19 cellular contexts compared by ENCODE assay signal in genomic region chr6:105357147-105357546, GRCh38.
"Had no signal": no experiment of that assay in that cellular context is flagged by ENCODE, and none has a peak within 500 bp of the region (broad histone marks: within the 10 kb centered on the region; RNA-seq: fewer than 3 reads in every experiment).

No MANE protein-coding gene starts in this region.

- DNase-seq: activated CD4-positive, alpha-beta T cell treated with anti-CD3 and anti-CD28 coated beads for 36 hours; activated CD4-positive, alpha-beta T cell treated with anti-CD3 and anti-CD28 coated beads, Interleukin-2, amount 50 U/mL, for 48 hours; activated gamma-delta T cell; dermis blood vessel endothelial cell; effector memory CD4-positive, alpha-beta T cell; immature natural killer cell; mesenchymal stem cell; natural killer cell; sigmoid colon; spleen; stimulated activated CD4-positive, alpha-beta T cell treated with anti-CD3 and anti-CD28 coated beads, Interleukin-4, amount 100 ng/mL, for 4 hours had no signal

- H3K9ac ChIP-seq: parathyroid adenoma had no signal

- H2AFZ ChIP-seq: parathyroid adenoma had no signal

- H3K4me1 ChIP-seq: esophagus muscularis mucosa, parathyroid adenoma, sigmoid colon, spleen had no signal

- H3K27ac Mint-ChIP-seq: activated CD4-positive, alpha-beta T cell treated with anti-CD3 and anti-CD28 coated beads for 36 hours; activated naive CD4-positive, alpha-beta T cell treated with anti-CD3 and anti-CD28 coated beads, Interleukin-2, amount 50 U/mL, for 24 hours; natural killer cell; stimulated activated memory B cell treated with anti-CD40 and anti-IgM and Interleukin-4, amounts not matched to agents 10 μg/mL and 1 μg/mL and 100 μg/mL, for 72 hours; T-helper 2 cell treated with Interferon-gamma antibody and Interleukin-4, amounts not matched to agents 5 μg/mL and 100 μg/mL, for 36 hours had no signal

- H3K4me3 ChIP-seq: esophagus muscularis mucosa, sigmoid colon, spleen, thoracic aorta had no signal

- H3K27me3 ChIP-seq: esophagus muscularis mucosa, neutrophil, sigmoid colon, spleen had no signal

- H3K9me3 ChIP-seq: neutrophil, sigmoid colon had no signal

- H3K4me3 Mint-ChIP-seq: activated CD4-positive, alpha-beta T cell treated with anti-CD3 and anti-CD28 coated beads for 36 hours; activated naive CD4-positive, alpha-beta T cell treated with anti-CD3 and anti-CD28 coated beads, Interleukin-2, amount 50 U/mL, for 24 hours; immature natural killer cell; natural killer cell; stimulated activated memory B cell treated with anti-CD40 and anti-IgM and Interleukin-4, amounts not matched to agents 10 μg/mL and 1 μg/mL and 100 μg/mL, for 72 hours; T-helper 2 cell treated with Interferon-gamma antibody and Interleukin-4, amounts not matched to agents 5 μg/mL and 100 μg/mL, for 36 hours; WTC11 had no signal

- ATAC-seq: activated CD4-positive, alpha-beta T cell treated with anti-CD3 and anti-CD28 coated beads for 36 hours; natural killer cell; stimulated activated memory B cell treated with anti-CD40 and anti-IgM and Interleukin-4, amounts not matched to agents 10 μg/mL and 1 μg/mL and 100 μg/mL, for 72 hours; WTC11 had no signal

- H3K9me3 Mint-ChIP-seq: immature natural killer cell; natural killer cell; T-helper 2 cell treated with Interferon-gamma antibody and Interleukin-4, amounts not matched to agents 5 μg/mL and 100 μg/mL, for 36 hours had no signal

- H3K27ac ChIP-seq: esophagus muscularis mucosa, neutrophil, parathyroid adenoma, sigmoid colon, spleen, thoracic aorta had no signal

- H3K4me1 Mint-ChIP-seq: activated naive CD4-positive, alpha-beta T cell treated with anti-CD3 and anti-CD28 coated beads, Interleukin-2, amount 50 U/mL, for 24 hours; stimulated activated memory B cell treated with anti-CD40 and anti-IgM and Interleukin-4, amounts not matched to agents 10 μg/mL and 1 μg/mL and 100 μg/mL, for 72 hours had no signal

- H3K27me3 Mint-ChIP-seq: activated CD4-positive, alpha-beta T cell treated with anti-CD3 and anti-CD28 coated beads for 36 hours; activated naive CD4-positive, alpha-beta T cell treated with anti-CD3 and anti-CD28 coated beads, Interleukin-2, amount 50 U/mL, for 24 hours; stimulated activated memory B cell treated with anti-CD40 and anti-IgM and Interleukin-4, amounts not matched to agents 10 μg/mL and 1 μg/mL and 100 μg/mL, for 72 hours had no signal
